32 cellular contexts compared by ENCODE assay signal in the genomic region with DNA sequence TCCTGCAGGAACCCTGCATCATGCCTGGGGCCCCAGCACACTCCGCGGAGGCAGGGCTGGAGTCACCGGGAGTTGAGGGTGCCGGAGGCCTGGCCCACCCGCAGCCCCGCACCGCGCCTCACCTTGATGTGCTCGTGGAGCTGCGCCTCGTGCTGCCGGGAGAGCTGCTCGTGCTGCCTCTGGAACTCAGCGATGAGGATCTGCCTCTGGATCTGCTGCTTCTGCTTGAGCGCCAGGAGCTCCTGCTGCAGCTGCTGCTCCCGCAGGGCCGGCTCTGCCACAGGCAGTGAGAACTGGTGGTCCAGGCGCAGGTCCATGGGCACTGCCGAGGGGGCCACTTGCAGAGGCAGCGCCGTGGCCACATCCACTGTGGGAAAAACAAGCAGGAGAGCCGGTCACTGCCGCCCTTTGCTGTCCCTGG.
A peak's percentile ranks its signal among the peaks of the same experiment; 100 is the strongest.
DNase-seq lines count a peak whose midpoint lies in the region; TF ChIP-seq lines count a peak whose summit lies in the region.
"Had no signal": no experiment of that assay in that cellular context is flagged by ENCODE, and none has a peak within 500 bp of the region (broad histone marks: within the 10 kb centered on the region; RNA-seq: fewer than 3 reads in every experiment).

No MANE protein-coding gene starts in this region.

- peak; percentile 45 for DNase-seq in activated effector memory CD4-positive, alpha-beta T cell treated with anti-CD3 and anti-CD28 coated beads, Interleukin-2, amount 50 U/mL, for 16 hours
- no peak for DNase-seq in activated effector memory CD4-positive, alpha-beta T cell treated with Interleukin-2 at 50 U/mL for 16 hours
- DNase-seq in chondrocyte (ENCODE audit: low spot score) (peak; percentile 88), neuronal stem cell (ENCODE audit: low spot score) (no peak), tibial artery (peak; percentile 10 to 60), NCI-H2227 treated with DMSO at 0.1 percent for 48 hours (lab: John Stamatoyannopoulos, UW) (no peak), NCI-H1105 treated with DMSO at 0.1 percent for 48 hours (lab: John Stamatoyannopoulos, UW) (no peak)
- no peak for DNase-seq in activated CD4-positive, CD25-positive, alpha-beta regulatory T cell treated with anti-CD3 and anti-CD28 coated beads, Interleukin-2, amount 50 U/mL, for 72 hours
- DNase-seq: activated CD8-positive, alpha-beta T cell treated with anti-CD3 and anti-CD28 coated beads, Interleukin-2, amount 10 ng/mL, durations not matched to agents 7 days and 5 days; activated naive CD4-positive, alpha-beta T cell treated with anti-CD3 and anti-CD28 coated beads, Interleukin-2, amount 50 U/mL, for 16 hours; activated T-cell treated with anti-CD3 and anti-CD28 coated beads, Interleukin-2, amount 50 U/mL, for 4 hours; AML-193; CD8-positive, alpha-beta memory T cell; cortex of kidney; DMS153; esophagus squamous epithelium; foreskin melanocyte; HFFc6; immature natural killer cell; midbrain; NCI-H1417 treated with DMSO at 0.1 percent for 48 hours; NCI-H2081; NCI-H446; NCI-H82; stimulated activated naive B cell treated with anti-CD40 and anti-IgM and Interleukin-4, amounts not matched to agents 10 μg/mL and 1 μg/mL and 100 μg/mL, for 72 hours had no signal

- H3K4me3 Mint-ChIP-seq in chondrocyte (ENCODE audit: unreplicated experiment), result no peak overlapping the region
- H3K4me3 Mint-ChIP-seq: activated CD8-positive, alpha-beta T cell treated with anti-CD3 and anti-CD28 coated beads, Interleukin-2, amount 10 ng/mL, durations not matched to agents 7 days and 5 days; activated T-cell treated with anti-CD3 and anti-CD28 coated beads, Interleukin-2, amount 50 U/mL, for 4 hours; CD8-positive, alpha-beta memory T cell; GM23338; HFFc6; immature natural killer cell; naive thymus-derived CD8-positive, alpha-beta T cell; stimulated activated naive B cell treated with anti-CD40 and anti-IgM and Interleukin-4, amounts not matched to agents 10 μg/mL and 1 μg/mL and 100 μg/mL, for 72 hours had no signal

- no peaks in the 10 kb centered on the region for H3K27me3 ChIP-seq in neuronal stem cell (ENCODE audit: control insufficient read depth in 3 of 3, insufficient read depth in 3 of 3, low read depth in 1 of 3, low read length in 3 of 3)
- H3K27me3 ChIP-seq in tibial artery, result no peaks in the 10 kb centered on the region
- H3K27me3 ChIP-seq: cardiac muscle cell, esophagus squamous epithelium, pancreas had no signal

- H3K27ac ChIP-seq in neuronal stem cell (replicated peaks; ENCODE audit: low read length), result no peak overlapping the region
- no peak overlapping the region for H3K27ac ChIP-seq in tibial artery
- H3K27ac ChIP-seq: A549, cardiac muscle cell, esophagus squamous epithelium, KMS-11, pancreas, thoracic aorta had no signal

- no CpG with 5 or more reads among the region's 23 CpGs for WGBS in neuronal stem cell (ENCODE audit: extremely low coverage in 2 of 2, insufficient read length in 2 of 2, insufficient replicate concordance in 1 of 2), 2 donors

- no peak overlapping the region for H2BK5ac ChIP-seq in neuronal stem cell (ENCODE audit: low read length)

- H3K4me2 ChIP-seq in neuronal stem cell (ENCODE audit: insufficient read depth, low read length, poor library complexity, severe bottlenecking), result no peak overlapping the region
- H3K4me2 ChIP-seq: A549, GM23338, KMS-11 had no signal

- no peaks in the 10 kb centered on the region for H3K27me3 Mint-ChIP-seq in chondrocyte (ENCODE audit: low read depth)
- H3K27me3 Mint-ChIP-seq: CD8-positive, alpha-beta memory T cell; naive thymus-derived CD8-positive, alpha-beta T cell; stimulated activated naive B cell treated with anti-CD40 and anti-IgM and Interleukin-4, amounts not matched to agents 10 μg/mL and 1 μg/mL and 100 μg/mL, for 72 hours had no signal

- H2BK12ac ChIP-seq in neuronal stem cell (ENCODE audit: low read length), result no peak overlapping the region

- H3K9ac ChIP-seq in neuronal stem cell (ENCODE audit: low read depth, low read length, poor library complexity), result no peak overlapping the region
- H3K9ac ChIP-seq: KMS-11 had no signal

- no peak overlapping the region for H2BK15ac ChIP-seq in neuronal stem cell (ENCODE audit: low read length)

- H3K9me3 ChIP-seq in neuronal stem cell (replicated peaks in 1 of 2; ENCODE audit: control insufficient read depth in 2 of 2, insufficient read depth in 1 of 2, low read depth in 1 of 2, low read length in 2 of 2) (peaks cover 9 to 18% of the 10 kb centered on the region in 2 donors), tibial artery (peaks cover 0 to 6% (median 4%) of the 10 kb centered on the region in 3 donors)
- H3K9me3 ChIP-seq: A549, pancreas, thoracic aorta had no signal

- peaks cover 8% of the 10 kb centered on the region for H3K79me1 ChIP-seq in neuronal stem cell (ENCODE audit: low read depth, low read length)

- peak overlapping the region; percentile 26 for H2BK120ac ChIP-seq in neuronal stem cell (ENCODE audit: low read depth, low read length)

- H4K91ac ChIP-seq in neuronal stem cell (ENCODE audit: low read depth, low read length, poor library complexity), result no peak overlapping the region

- H3K23ac ChIP-seq in neuronal stem cell (ENCODE audit: low read depth, low read length, poor library complexity), result peak overlapping the region; percentile 50

- H3K27ac Mint-ChIP-seq in chondrocyte (ENCODE audit: unreplicated experiment), result no peak overlapping the region
- H3K27ac Mint-ChIP-seq: activated CD8-positive, alpha-beta T cell treated with anti-CD3 and anti-CD28 coated beads, Interleukin-2, amount 10 ng/mL, durations not matched to agents 7 days and 5 days; GM23338; HFFc6; naive thymus-derived CD8-positive, alpha-beta T cell had no signal

- peak overlapping the region; percentile 75 for H3K14ac ChIP-seq in neuronal stem cell (ENCODE audit: low read length)

- peaks cover 9 to 46% of the 10 kb centered on the region in 2 donors for H3K36me3 ChIP-seq in neuronal stem cell (replicated peaks in 1 of 2; ENCODE audit: control insufficient read depth in 2 of 2, insufficient read depth in 2 of 2, low read length in 2 of 2)
- H3K36me3 ChIP-seq in tibial artery, result peaks cover 25 to 48% (median 37%) of the 10 kb centered on the region in 3 donors
- H3K36me3 ChIP-seq: cardiac muscle cell had no signal

- H3K36me3 Mint-ChIP-seq in chondrocyte (ENCODE audit: low read depth), result peaks cover 22% of the 10 kb centered on the region

- intact Hi-C loops in tibial artery (cut with DNase I; ENCODE audit: low total_unique reads), result no loop called here

- no peaks in the 10 kb centered on the region for H3K4me1 Mint-ChIP-seq in chondrocyte (ENCODE audit: low read depth)
- H3K4me1 Mint-ChIP-seq: stimulated activated naive B cell treated with anti-CD40 and anti-IgM and Interleukin-4, amounts not matched to agents 10 μg/mL and 1 μg/mL and 100 μg/mL, for 72 hours had no signal

- no peak for TF ChIP-seq CTCF in chondrocyte (IDR thresholded peaks at IDR 0.05)
- TF ChIP-seq CTCF in tibial artery (IDR thresholded peaks at IDR 0.05), result no peak

- H3K18ac ChIP-seq in neuronal stem cell (ENCODE audit: low read length), result peak overlapping the region; percentile 33

- H4K8ac ChIP-seq in neuronal stem cell (ENCODE audit: low read depth, low read length), result no peak overlapping the region

- H3K9me3 Mint-ChIP-seq in chondrocyte (ENCODE audit: low read depth), result no peaks in the 10 kb centered on the region
- H3K9me3 Mint-ChIP-seq: CD8-positive, alpha-beta memory T cell; HFFc6 had no signal

- H3K4me3 ChIP-seq in neuronal stem cell (ENCODE audit: low read length in 2 of 2) (no peak overlapping the region), tibial artery (no peak overlapping the region)
- H3K4me3 ChIP-seq: A549, cardiac muscle cell, esophagus squamous epithelium, GM23338, pancreas, thoracic aorta had no signal

- peak overlapping the region; percentile 29 for H2AK5ac ChIP-seq in neuronal stem cell (ENCODE audit: low read depth, low read length)

- H3K4ac ChIP-seq in neuronal stem cell (ENCODE audit: low read length), result no peak overlapping the region

- H2AFZ ChIP-seq in neuronal stem cell (ENCODE audit: low read length), result no peak overlapping the region
- H2AFZ ChIP-seq: GM23338 had no signal

- H3K4me1 ChIP-seq in neuronal stem cell (ENCODE audit: control insufficient read depth in 2 of 2, insufficient read depth in 1 of 2, low read depth in 1 of 2, low read length in 2 of 2) (peaks cover under 1 to 10% of the 10 kb centered on the region in 2 donors), tibial artery (no peaks in the 10 kb centered on the region)
- H3K4me1 ChIP-seq: A549, esophagus squamous epithelium, pancreas had no signal

Comparison
In these comparisons a context has a peak if more than half of its experiments do, and no peak if none do; other contexts are left out.
1. DNase-seq: peak in activated effector memory CD4-positive, alpha-beta T cell treated with anti-CD3 and anti-CD28 coated beads, Interleukin-2, amount 50 U/mL, for 16 hours (single experiment), chondrocyte (single experiment) and tibial artery (2 of 2); none in activated effector memory CD4-positive, alpha-beta T cell treated with Interleukin-2 at 50 U/mL for 16 hours (single experiment), neuronal stem cell (single experiment), NCI-H2227 treated with DMSO at 0.1 percent for 48 hours (single experiment), activated CD4-positive, CD25-positive, alpha-beta regulatory T cell treated with anti-CD3 and anti-CD28 coated beads, Interleukin-2, amount 50 U/mL, for 72 hours (single experiment) and NCI-H1105 treated with DMSO at 0.1 percent for 48 hours (single experiment).